8 cellular contexts compared by ENCODE assay signal in genomic region chr2:85433511-85434089, GRCh38. TPM values are rescaled to one million over a fixed set of nuclear protein-coding genes. Genes with fewer than 3 reads are reported as not detected.
DNase-seq lines count a peak whose midpoint lies in the region; ATAC-seq, FAIRE-seq and TF ChIP-seq lines count a peak whose summit lies in the region.

No MANE protein-coding gene starts in this region.

- TF ChIP-seq POLR2A in gastroesophageal sphincter (IDR thresholded peaks at IDR 0.05) = no peak

- FAIRE-seq in urothelium cell line (lab: Jason Lieb, UNC) = no peak

- peak in 1 of 4 experiments; percentile 14 for TF ChIP-seq CTCF in gastroesophageal sphincter (IDR thresholded peaks at IDR 0.05)

- no peaks in the 10 kb centered on the region for H3K36me3 Mint-ChIP-seq in activated T-cell treated with anti-CD3 and anti-CD28 coated beads, Interleukin-2, amount 50 U/mL, for 72 hours (ENCODE audit: insufficient read depth in 2 of 2)

- in situ Hi-C loops in G401 (cut with HindIII; ENCODE audit: low sequenced_read_pairs) = no loop called here

- no peaks in the 10 kb centered on the region for H3K36me3 ChIP-seq in gastroesophageal sphincter

- peak overlapping the region in 3 of 4 donors; percentile 95 to 96 (median 96) for H3K27ac ChIP-seq in gastroesophageal sphincter

- H3K27me3 Mint-ChIP-seq in activated T-cell treated with anti-CD3 and anti-CD28 coated beads, Interleukin-2, amount 50 U/mL, for 72 hours (ENCODE audit: low read depth) = no peaks in the 10 kb centered on the region

- TF ChIP-seq EP300 in gastroesophageal sphincter (IDR thresholded peaks at IDR 0.05) = no peak

- H3K4me3 Mint-ChIP-seq in activated T-cell treated with anti-CD3 and anti-CD28 coated beads, Interleukin-2, amount 50 U/mL, for 72 hours = no peak overlapping the region

- no peak overlapping the region for H3K4me3 ChIP-seq in gastroesophageal sphincter

- no peaks in the 10 kb centered on the region for H3K27me3 ChIP-seq in gastroesophageal sphincter

- no peaks in the 10 kb centered on the region for H3K9me3 Mint-ChIP-seq in activated T-cell treated with anti-CD3 and anti-CD28 coated beads, Interleukin-2, amount 50 U/mL, for 72 hours

- H3K9me3 ChIP-seq in gastroesophageal sphincter = no peaks in the 10 kb centered on the region

- H3K4me1 Mint-ChIP-seq in activated T-cell treated with anti-CD3 and anti-CD28 coated beads, Interleukin-2, amount 50 U/mL, for 72 hours (ENCODE audit: low read depth) = peaks cover 22% of the 10 kb centered on the region

- peak; percentile 74 for DNase-seq in G401 (ENCODE audit: low spot score)
- peak; percentile 89 for DNase-seq in SHP77 treated with DMSO at 0.1 percent for 48 hours (lab: John Stamatoyannopoulos, UW)
- peak; percentile 93 for DNase-seq in pons (ENCODE audit: low spot score)
- no peak for DNase-seq in urothelium cell line (ENCODE audit: low spot score)
- DNase-seq in activated T-cell treated with anti-CD3 and anti-CD28 coated beads, Interleukin-2, amount 50 U/mL, for 72 hours = no peak

- WGBS in gastroesophageal sphincter (ENCODE audit: low coverage in 1 of 2), 2 donors = 38% methylated on average over 4 of the region's 6 CpGs; no CpG with 5 or more reads in 1 of the 2 donors

- peak; percentile 82 for ATAC-seq in gastroesophageal sphincter
- ATAC-seq in GM21737 (IDR thresholded peaks at IDR 0.05; ENCODE audit: unreplicated experiment) = no peak
- no peak for ATAC-seq in HG02884 (IDR thresholded peaks at IDR 0.05; ENCODE audit: unreplicated experiment)
- no peak for ATAC-seq in activated T-cell treated with anti-CD3 and anti-CD28 coated beads, Interleukin-2, amount 50 U/mL, for 72 hours (replicated peaks in 1 of 2)

- no peak overlapping the region for H3K27ac Mint-ChIP-seq in activated T-cell treated with anti-CD3 and anti-CD28 coated beads, Interleukin-2, amount 50 U/mL, for 72 hours

- H3K4me1 ChIP-seq in gastroesophageal sphincter = peaks cover 3 to 65% (median 26%) of the 10 kb centered on the region in 3 donors

RNA-seq across cellular contexts. Expression of gene SH2D6, which starts 15.1 kb away (rescaled TPM):
- total RNA-seq in G401 (2014; rRNA removed; shearing (Covaris generic)) = not detected in 2 replicates
- not detected for total RNA-seq in gastroesophageal sphincter
- total RNA-seq in activated T-cell treated with anti-CD3 and anti-CD28 coated beads, Interleukin-2, amount 50 U/mL, for 72 hours = 1 to 10 TPM; 3.2 to 4.0 TPM

RNA-seq across cellular contexts. Expression of gene CAPG, which starts 23.4 kb away (rescaled TPM):
- 1.0 and 5.3 TPM in 2 replicates for total RNA-seq in G401 (2014; rRNA removed; shearing (Covaris generic))
- 10 to 100 TPM; 42.2 to 69.2 (median 60.2) TPM for total RNA-seq in gastroesophageal sphincter
- total RNA-seq in activated T-cell treated with anti-CD3 and anti-CD28 coated beads, Interleukin-2, amount 50 U/mL, for 72 hours = 10 to 100 TPM; 58.4 to 83.6 TPM

Comparison
In these comparisons a context has a peak if more than half of its experiments do, and no peak if none do; other contexts are left out.
1. DNase-seq: peak in G401 (single experiment), SHP77 treated with DMSO at 0.1 percent for 48 hours (single experiment) and pons (single experiment); none in urothelium cell line (single experiment) and activated T-cell treated with anti-CD3 and anti-CD28 coated beads, Interleukin-2, amount 50 U/mL, for 72 hours (0 of 2).